Comparison of ENCODE assay signal across 15 cellular contexts in genomic region chr5:18882162-18882561, GRCh38.
"Had no signal": no experiment of that assay in that cellular context is flagged by ENCODE, and none has a peak within 500 bp of the region (broad histone marks: within the 10 kb centered on the region; RNA-seq: fewer than 3 reads in every experiment).

No MANE protein-coding gene starts in this region.

- ATAC-seq: natural killer cell treated with Interleukin-12 subunit alpha and Interleukin-12 subunit beta and Interleukin-15 and Interleukin-18, amount 100 ng/mL, for 72 hours; pancreas; stimulated activated naive B cell treated with anti-CD40 and anti-IgM and Interleukin-4, amounts not matched to agents 10 μg/mL and 1 μg/mL and 100 μg/mL, for 72 hours had no signal

- H3K27me3 ChIP-seq: ascending aorta, neutrophil, pancreas, sigmoid colon, spleen, upper lobe of left lung had no signal

- DNase-seq: activated CD4-positive, alpha-beta T cell treated with anti-CD3 and anti-CD28 coated beads for 1 hour; activated gamma-delta T cell; pancreas; sigmoid colon; spleen; stimulated activated CD4-positive, alpha-beta T cell treated with anti-CD3 and anti-CD28 coated beads, Interleukin-4, amount 100 ng/mL, for 4 hours; stimulated activated naive B cell treated with anti-CD40 and anti-IgM and Interleukin-4, amounts not matched to agents 10 μg/mL and 1 μg/mL and 100 μg/mL, for 72 hours; upper lobe of left lung; WERI-Rb-1 had no signal

- H3K4me1 ChIP-seq: ascending aorta, pancreas, sigmoid colon, spleen, upper lobe of left lung had no signal

- H3K36me3 ChIP-seq: ascending aorta, neutrophil, pancreas, sigmoid colon, spleen, thoracic aorta, upper lobe of left lung, WERI-Rb-1 had no signal

- H3K9me3 ChIP-seq: ascending aorta, neutrophil, pancreas, sigmoid colon, spleen, thoracic aorta, upper lobe of left lung had no signal

- H3K27ac ChIP-seq: ascending aorta, coronary artery, neutrophil, pancreas, sigmoid colon, spleen, thoracic aorta, upper lobe of left lung, WERI-Rb-1 had no signal

- H3K4me3 ChIP-seq: ascending aorta, coronary artery, lung, pancreas, sigmoid colon, spleen, thoracic aorta, upper lobe of left lung had no signal
